24 cellular contexts compared by ENCODE assay signal in the genomic region with DNA sequence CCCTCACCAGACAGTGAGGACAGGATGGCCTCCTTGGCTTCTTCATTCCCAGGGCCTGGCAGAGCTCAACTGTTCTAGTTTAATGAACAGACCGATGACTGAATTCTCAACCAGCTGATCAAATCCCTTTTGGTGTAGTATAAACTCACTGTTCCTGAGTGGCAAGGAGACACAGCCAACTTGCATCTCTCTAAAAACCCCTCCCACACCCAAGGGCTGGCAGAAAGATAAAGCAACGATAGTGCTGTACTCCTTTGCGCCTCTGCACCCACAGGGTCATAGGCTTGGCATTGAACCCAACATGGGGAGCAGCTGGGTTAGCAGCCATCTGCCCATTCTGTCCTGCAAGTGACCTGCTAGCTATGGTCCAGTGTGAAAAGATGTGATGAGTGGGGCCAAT.
DNase-seq lines count a peak whose midpoint lies in the region; ATAC-seq lines count a peak whose summit lies in the region.
"Had no signal": no experiment of that assay in that cellular context is flagged by ENCODE, and none has a peak within 500 bp of the region (broad histone marks: within the 10 kb centered on the region; RNA-seq: fewer than 3 reads in every experiment).

No MANE protein-coding gene starts in this region.

- H3K27ac Mint-ChIP-seq in activated CD4-positive, alpha-beta T cell treated with anti-CD3 and anti-CD28 coated beads, Interleukin-2, amount 10 ng/mL, durations not matched to agents 7 days and 5 days: peak overlapping the region; percentile 48
- H3K27ac Mint-ChIP-seq: CD14-positive monocyte; CD4-positive, alpha-beta T cell; CD8-positive, alpha-beta T cell had no signal

- no peaks in the 10 kb centered on the region for H3K4me1 Mint-ChIP-seq in activated CD4-positive, alpha-beta T cell treated with anti-CD3 and anti-CD28 coated beads, Interleukin-2, amount 10 ng/mL, durations not matched to agents 7 days and 5 days
- H3K4me1 Mint-ChIP-seq: CD14-positive monocyte had no signal

- no peak overlapping the region for H3K4me3 Mint-ChIP-seq in activated CD4-positive, alpha-beta T cell treated with anti-CD3 and anti-CD28 coated beads, Interleukin-2, amount 10 ng/mL, durations not matched to agents 7 days and 5 days
- H3K4me3 Mint-ChIP-seq: CD14-positive monocyte; CD4-positive, alpha-beta T cell; CD8-positive, alpha-beta T cell had no signal

- CTCF ChIA-PET in activated CD4-positive, alpha-beta T cell treated with anti-CD3 and anti-CD28 coated beads, Interleukin-2, amount 10 ng/mL, durations not matched to agents 7 days and 5 days (lab: Charles Lee): no interaction called here

- POLR2A ChIA-PET in activated CD4-positive, alpha-beta T cell treated with anti-CD3 and anti-CD28 coated beads, Interleukin-2, amount 10 ng/mL, durations not matched to agents 7 days and 5 days (lab: Charles Lee): no interaction called here

- intact Hi-C loops in left colon (cut with DNase I, micrococcal nuclease): no loop called here

- no peaks in the 10 kb centered on the region for H3K9me3 Mint-ChIP-seq in activated CD4-positive, alpha-beta T cell treated with anti-CD3 and anti-CD28 coated beads, Interleukin-2, amount 10 ng/mL, durations not matched to agents 7 days and 5 days
- H3K9me3 Mint-ChIP-seq: CD4-positive, alpha-beta T cell; CD8-positive, alpha-beta T cell had no signal

- H3K27me3 Mint-ChIP-seq in activated CD4-positive, alpha-beta T cell treated with anti-CD3 and anti-CD28 coated beads, Interleukin-2, amount 10 ng/mL, durations not matched to agents 7 days and 5 days: no peaks in the 10 kb centered on the region
- H3K27me3 Mint-ChIP-seq: CD4-positive, alpha-beta T cell had no signal

- no peak for ATAC-seq in left colon
- no peak for ATAC-seq in HG03097 (IDR thresholded peaks at IDR 0.05; ENCODE audit: low FRiP score, unreplicated experiment)
- ATAC-seq: A549; CD8-positive, alpha-beta T cell; GM12878 had no signal

- no peak for DNase-seq in activated CD4-positive, alpha-beta T cell treated with anti-CD3 and anti-CD28 coated beads, Interleukin-2, amount 10 ng/mL, durations not matched to agents 7 days and 5 days
- no peak for DNase-seq in activated CD4-positive, alpha-beta T cell treated with anti-CD3 and anti-CD28 coated beads for 1 hour
- DNase-seq in Ammon's horn (ENCODE audit: low spot score) (peak; percentile 23), HUDEP-2 (lab: John Stamatoyannopoulos, UW; ENCODE audit: unreplicated experiment in 76 of 76) (peak in 42 of 76 experiments; percentile 2 to 47 (median 16)), inferior parietal cortex (ENCODE audit: extremely low spot score) (peak; percentile 27), left colon (no peak), NCI-H748 treated with DMSO at 0.1 percent for 48 hours (lab: John Stamatoyannopoulos, UW) (no peak)
- DNase-seq: AML-193; BE2C; C1 segment of cervical spinal cord; CD4-positive, alpha-beta T cell; CD8-positive, alpha-beta T cell; COR-L47; DMS 273 treated with DMSO at 0.1 percent for 48 hours; DMS153; DMS53; DMS79; DND-41; EL; GDM1 had no signal

- H3K36me3 Mint-ChIP-seq in activated CD4-positive, alpha-beta T cell treated with anti-CD3 and anti-CD28 coated beads, Interleukin-2, amount 10 ng/mL, durations not matched to agents 7 days and 5 days (ENCODE audit: low read depth): peaks cover 1% of the 10 kb centered on the region

Comparison
In these comparisons a context has a peak if more than half of its experiments do, and no peak if none do; other contexts are left out.
1. DNase-seq: peak in Ammon's horn (single experiment), HUDEP-2 (42 of 76) and inferior parietal cortex (single experiment); none in activated CD4-positive, alpha-beta T cell treated with anti-CD3 and anti-CD28 coated beads, Interleukin-2, amount 10 ng/mL, durations not matched to agents 7 days and 5 days (single experiment), activated CD4-positive, alpha-beta T cell treated with anti-CD3 and anti-CD28 coated beads for 1 hour (single experiment), left colon (0 of 2) and NCI-H748 treated with DMSO at 0.1 percent for 48 hours (single experiment).